Comparison of ENCODE assay signal across 27 cellular contexts in the genomic region with DNA sequence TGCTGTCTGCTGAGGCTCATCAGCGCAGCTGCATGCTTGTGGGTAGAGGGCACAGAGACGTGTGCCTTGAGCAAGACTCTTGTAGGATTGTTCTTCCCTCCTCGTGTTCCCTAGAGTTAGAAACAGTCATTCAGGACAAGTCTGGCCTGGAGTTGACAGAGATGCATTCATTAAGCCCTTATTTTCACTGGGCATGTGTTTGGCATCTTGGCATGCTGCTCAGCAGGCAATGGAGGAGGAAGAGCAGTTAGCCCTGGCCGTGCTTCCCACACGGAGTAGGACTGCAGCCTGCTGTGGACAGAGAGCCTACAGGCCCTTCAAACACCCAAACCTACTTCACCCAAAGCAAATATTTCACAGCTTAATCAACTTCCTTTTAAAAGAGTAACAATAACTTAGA.
DNase-seq lines count a peak whose midpoint lies in the region; ATAC-seq and FAIRE-seq lines count a peak whose summit lies in the region.
"Had no signal": no experiment of that assay in that cellular context is flagged by ENCODE, and none has a peak within 500 bp of the region (broad histone marks: within the 10 kb centered on the region; RNA-seq: fewer than 3 reads in every experiment).

No MANE protein-coding gene starts in this region.

- no peak for DNase-seq in HTR-8/SVneo (ENCODE audit: insufficient read length, low spot score)
- DNase-seq in cerebellar cortex (ENCODE audit: low spot score) = peak; percentile 14
- peak; percentile 48 for DNase-seq in globus pallidus (ENCODE audit: low spot score)
- DNase-seq in putamen (ENCODE audit: low spot score) = peak; percentile 24
- no peak for DNase-seq in HUDEP-2 (lab: John Stamatoyannopoulos, UW; ENCODE audit: unreplicated experiment in 76 of 76)
- no peak for DNase-seq in activated CD8-positive, alpha-beta memory T cell treated with anti-CD3 and anti-CD28 coated beads, Interleukin-2, amount 10 ng/mL, durations not matched to agents 7 days and 5 days
- no peak for DNase-seq in Right ventricle myocardium superior
- DNase-seq in retina = no peak
- DNase-seq: AML-193; CD4-positive, alpha-beta memory T cell; COR-L47; EL; GF-D8; Kasumi-1; NCI-H1105; NCI-H1436 treated with DMSO at 0.1 percent for 48 hours; NCI-H1930; NCI-H446; NCI-H524 treated with DMSO at 0.1 percent for 48 hours; NCI-H774; SK-N-SH had no signal

- no peaks in the 10 kb centered on the region for H3K4me1 Mint-ChIP-seq in activated CD8-positive, alpha-beta memory T cell treated with anti-CD3 and anti-CD28 coated beads, Interleukin-2, amount 10 ng/mL, durations not matched to agents 7 days and 5 days

- FAIRE-seq in HTR-8/SVneo (lab: Jason Lieb, UNC) = peak; percentile 13
- FAIRE-seq: A549, GM12891, H1, K562, RCC 7860 had no signal

- no peak overlapping the region for H3K4me3 Mint-ChIP-seq in activated CD8-positive, alpha-beta memory T cell treated with anti-CD3 and anti-CD28 coated beads, Interleukin-2, amount 10 ng/mL, durations not matched to agents 7 days and 5 days

- CTCF ChIA-PET in activated CD8-positive, alpha-beta memory T cell treated with anti-CD3 and anti-CD28 coated beads, Interleukin-2, amount 10 ng/mL, durations not matched to agents 7 days and 5 days (lab: Charles Lee) = no interaction called here

- no peak for ATAC-seq in activated CD8-positive, alpha-beta memory T cell treated with anti-CD3 and anti-CD28 coated beads, Interleukin-2, amount 10 ng/mL, durations not matched to agents 7 days and 5 days
- no peak for ATAC-seq in Right ventricle myocardium superior (ENCODE audit: poor library complexity)
- ATAC-seq: HCT116 had no signal

- no peaks in the 10 kb centered on the region for H3K27me3 Mint-ChIP-seq in activated CD8-positive, alpha-beta memory T cell treated with anti-CD3 and anti-CD28 coated beads, Interleukin-2, amount 10 ng/mL, durations not matched to agents 7 days and 5 days
- H3K27me3 Mint-ChIP-seq: CD4-positive, alpha-beta memory T cell had no signal

- H3K9me3 Mint-ChIP-seq in activated CD8-positive, alpha-beta memory T cell treated with anti-CD3 and anti-CD28 coated beads, Interleukin-2, amount 10 ng/mL, durations not matched to agents 7 days and 5 days (ENCODE audit: low read depth) = peaks cover 11% of the 10 kb centered on the region

- intact Hi-C loops in Right ventricle myocardium superior (cut with DNase I) = no loop called here

- peaks cover 62% of the 10 kb centered on the region for H3K36me3 Mint-ChIP-seq in activated CD8-positive, alpha-beta memory T cell treated with anti-CD3 and anti-CD28 coated beads, Interleukin-2, amount 10 ng/mL, durations not matched to agents 7 days and 5 days

- no peak overlapping the region for H3K27ac Mint-ChIP-seq in activated CD8-positive, alpha-beta memory T cell treated with anti-CD3 and anti-CD28 coated beads, Interleukin-2, amount 10 ng/mL, durations not matched to agents 7 days and 5 days

Comparison
In these comparisons a context has a peak if more than half of its experiments do, and no peak if none do; other contexts are left out.
1. DNase-seq: peak in cerebellar cortex (single experiment), globus pallidus (single experiment) and putamen (single experiment); none in HTR-8/SVneo (single experiment), HUDEP-2 (0 of 76), activated CD8-positive, alpha-beta memory T cell treated with anti-CD3 and anti-CD28 coated beads, Interleukin-2, amount 10 ng/mL, durations not matched to agents 7 days and 5 days (single experiment), Right ventricle myocardium superior (single experiment) and retina (single experiment).